ENCODE assay signal across 11 cellular contexts in the genomic region with DNA sequence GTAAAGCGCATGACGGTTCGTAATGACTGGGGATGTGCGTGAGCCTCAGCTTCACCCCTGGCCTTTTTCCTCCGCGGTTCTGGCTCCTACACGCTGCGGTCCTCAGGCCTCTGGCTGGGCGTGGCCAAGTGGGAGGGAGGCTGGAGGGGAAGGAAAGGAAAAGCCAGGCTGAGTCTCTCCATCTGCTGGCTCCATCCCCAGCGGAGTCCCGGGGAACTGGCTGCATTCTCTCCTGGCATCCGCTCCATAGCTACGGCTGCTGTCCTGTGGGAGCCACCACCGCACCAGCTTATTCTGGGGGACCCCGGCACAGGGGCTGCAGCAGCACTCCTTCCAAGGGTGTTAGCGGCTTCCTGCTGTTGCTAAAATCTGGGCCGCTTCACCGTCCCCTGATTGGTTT.
DNase-seq lines count a peak whose midpoint lies in the region; ATAC-seq and TF ChIP-seq lines count a peak whose summit lies in the region.
"Had no signal": no experiment of that assay in that cellular context is flagged by ENCODE, and none has a peak within 500 bp of the region (broad histone marks: within the 10 kb centered on the region; RNA-seq: fewer than 3 reads in every experiment).

No MANE protein-coding gene starts in this region.

- DNase-seq in stimulated activated CD4-positive, alpha-beta T cell treated with anti-CD3 and anti-CD28 coated beads, Interleukin-15, amount 100 ng/mL, for 24 hours: peak; percentile 14
- no peak for DNase-seq in stimulated activated CD4-positive, alpha-beta T cell treated with anti-CD3 and anti-CD28 coated beads, Interleukin-4, amount 100 ng/mL, for 4 hours
- DNase-seq in fibroblast of pulmonary artery (ENCODE audit: low read depth) (peak; percentile 35), middle frontal gyrus (ENCODE audit: extremely low spot score, low spot score) (peak; percentile 25), NCI-H1417 (lab: John Stamatoyannopoulos, UW) (no peak), NAMALWA (ENCODE audit: low spot score) (no peak), RWPE1 (ENCODE audit: low spot score) (no peak)
- DNase-seq: AML-193; effector memory CD4-positive, alpha-beta T cell had no signal

- CTCF ChIA-PET in RWPE1 (lab: Yijun Ruan, JAX): no interaction called here

- H3K27ac ChIP-seq in RWPE1: no peak overlapping the region

- POLR2A ChIA-PET in RWPE1 (lab: Yijun Ruan, JAX; ENCODE audit: low non-redundant PET): no interaction called here

- no peak for ATAC-seq in GM21619 (IDR thresholded peaks at IDR 0.05; ENCODE audit: unreplicated experiment)
- ATAC-seq: natural killer cell treated with Interleukin-12 subunit alpha and Interleukin-12 subunit beta and Interleukin-15 and Interleukin-18, amount 100 ng/mL, for 72 hours had no signal

- TF ChIP-seq CTCF in fibroblast of pulmonary artery (IDR thresholded peaks at IDR 0.05; ENCODE audit: low read length, missing control alignments) (no peak), RWPE1 (conservative IDR thresholded peaks at IDR 0.05; ENCODE audit: low read depth) (no peak)

- no peak overlapping the region for H3K4me3 ChIP-seq in fibroblast of pulmonary artery (replicated peaks; ENCODE audit: low read depth, low read length)

Comparison
In these comparisons a context has a peak if more than half of its experiments do, and no peak if none do; other contexts are left out.
1. DNase-seq: peak in stimulated activated CD4-positive, alpha-beta T cell treated with anti-CD3 and anti-CD28 coated beads, Interleukin-15, amount 100 ng/mL, for 24 hours (single experiment), fibroblast of pulmonary artery (single experiment) and middle frontal gyrus (single experiment); none in stimulated activated CD4-positive, alpha-beta T cell treated with anti-CD3 and anti-CD28 coated beads, Interleukin-4, amount 100 ng/mL, for 4 hours (0 of 2), NCI-H1417 (0 of 3), NAMALWA (single experiment) and RWPE1 (single experiment).